8 cellular contexts compared by ENCODE assay signal in genomic region chr11:10858505-10859360, GRCh38. TPM values are rescaled to one million over a fixed set of nuclear protein-coding genes. Genes with fewer than 3 reads are reported as not detected.
A peak's percentile ranks its signal among the peaks of the same experiment; 100 is the strongest.
DNase-seq lines count a peak whose midpoint lies in the region; ATAC-seq and TF ChIP-seq lines count a peak whose summit lies in the region.

No MANE protein-coding gene starts in this region.

- H3K27ac Mint-ChIP-seq in CD14-positive monocyte, result peak overlapping the region; percentile 99 to 100 (median 99)
- peak overlapping the region; percentile 100 for H3K27ac Mint-ChIP-seq in activated naive CD8-positive, alpha-beta T cell

- peaks cover 0 to 19% (median 0%) of the 10 kb centered on the region in 3 donors for H3K36me3 ChIP-seq in Peyer's patch
- no peaks in the 10 kb centered on the region for H3K36me3 ChIP-seq in ovary

- H3K9me3 ChIP-seq in Peyer's patch (no peaks in the 10 kb centered on the region), ovary (no peaks in the 10 kb centered on the region)

- H3K9me3 Mint-ChIP-seq in CD14-positive monocyte, result peaks cover 0 to 1% (median 0%) of the 10 kb centered on the region in 7 donors
- H3K9me3 Mint-ChIP-seq in activated naive CD8-positive, alpha-beta T cell (ENCODE audit: low read depth), result no peaks in the 10 kb centered on the region

- TF ChIP-seq CTCF in CD14-positive monocyte (IDR thresholded peaks at IDR 0.05), result no peak
- no peak for TF ChIP-seq CTCF in Peyer's patch (IDR thresholded peaks at IDR 0.05)
- no peak for TF ChIP-seq CTCF in ovary (IDR thresholded peaks at IDR 0.05)

- no peak for TF ChIP-seq POLR2A in Peyer's patch (IDR thresholded peaks at IDR 0.05)
- no peak for TF ChIP-seq POLR2A in ovary (IDR thresholded peaks at IDR 0.05)

- intact Hi-C loops in CD14-positive monocyte (cut with micrococcal nuclease) (loop anchor here (2.0 to 5.0 kb wide), 5 partner anchors 40 to 74 kb away; partner anchors contain the start of gene EIF4G2 (in 1 of the 2)), cardiac septum (cut with DNase I) (loop anchor here (5.0 kb wide), 1 partner anchor 39 kb away; no protein-coding TSS in a partner anchor), ovary (cut with DNase I) (loop anchor here in 3 of 4 donors (2.0 to 10.0 kb wide), 2 partner anchors 50 to 54 kb away; partner anchors contain the start of gene EIF4G2 (in 3 of the 3))

- H3K4me3 ChIP-seq in Peyer's patch (peak overlapping the region; percentile 56 to 85 (median 73)), ovary (peak overlapping the region; percentile 74)

- peak overlapping the region; percentile 88 to 97 (median 94) for H3K27ac ChIP-seq in Peyer's patch
- H3K27ac ChIP-seq in ovary, result peak overlapping the region; percentile 89 to 98

- H3K4me1 ChIP-seq in Peyer's patch, result peaks cover 0 to 17% (median 6%) of the 10 kb centered on the region in 4 donors
- peaks cover 2% of the 10 kb centered on the region for H3K4me1 ChIP-seq in ovary (ENCODE audit: insufficient read depth)

- DNase-seq in CD14-positive monocyte (ENCODE audit: low spot score) (no peak), Peyer's patch (peak; percentile 55 to 82 (median 79)), cardiac septum (ENCODE audit: low spot score) (peak; percentile 80), ovary (peak in 1 of 5 donors; percentile 70), NCI-H1417 treated with DMSO at 0.1 percent for 48 hours (lab: John Stamatoyannopoulos, UW) (no peak)

- peak; percentile 23 for ATAC-seq in GM19351 (IDR thresholded peaks at IDR 0.05; ENCODE audit: unreplicated experiment)
- ATAC-seq in HG03439 (IDR thresholded peaks at IDR 0.05; ENCODE audit: unreplicated experiment), result peak; percentile 31

- no peak for TF ChIP-seq EP300 in ovary (IDR thresholded peaks at IDR 0.05)

- H3K4me1 Mint-ChIP-seq in CD14-positive monocyte, result peaks cover 22% of the 10 kb centered on the region
- peaks cover 49% of the 10 kb centered on the region for H3K4me1 Mint-ChIP-seq in activated naive CD8-positive, alpha-beta T cell (ENCODE audit: low read depth)

- 0% methylated on average over 42 of the region's 42 CpGs for WGBS in ovary, 3 donors

- peak overlapping the region; percentile 98 to 100 for H3K4me3 Mint-ChIP-seq in CD14-positive monocyte
- H3K4me3 Mint-ChIP-seq in activated naive CD8-positive, alpha-beta T cell, result peak overlapping the region; percentile 96

- H3K27me3 ChIP-seq in Peyer's patch (no peaks in the 10 kb centered on the region), ovary (no peaks in the 10 kb centered on the region)

- peaks cover 0 to 3% (median 0%) of the 10 kb centered on the region in 3 donors for H3K27me3 Mint-ChIP-seq in CD14-positive monocyte (ENCODE audit: low read depth in 3 of 3)
- H3K27me3 Mint-ChIP-seq in activated naive CD8-positive, alpha-beta T cell, result no peaks in the 10 kb centered on the region

- H3K36me3 Mint-ChIP-seq in CD14-positive monocyte, result peaks cover 21 to 25% of the 10 kb centered on the region in 2 donors
- H3K36me3 Mint-ChIP-seq in activated naive CD8-positive, alpha-beta T cell, result peaks cover 10% of the 10 kb centered on the region

RNA-seq across cellular contexts. Expression of gene ZBED5, which starts 0.9 kb away (rescaled TPM):
- polyA plus RNA-seq in CD14-positive monocyte (10 to 100 TPM in 1 of 2 donors, 1 to 10 TPM in 1; 8.1 to 10.3 TPM), ovary (10 to 100 TPM; 33.8 to 42.2 TPM)
- total RNA-seq in Peyer's patch (10 to 100 TPM; 23.8 to 47.0 (median 31.9) TPM), cardiac septum (38.8 TPM), ovary (10 to 100 TPM; 27.8 to 69.4 (median 56.9) TPM)

RNA-seq across cellular contexts. Expression of gene EIF4G2, which starts 50.0 kb away (rescaled TPM):
- 100 to 1,000 TPM; 334 to 439 TPM for polyA plus RNA-seq in CD14-positive monocyte
- total RNA-seq in Peyer's patch, result 100 to 1,000 TPM; 339 to 452 (median 371) TPM
- 765 TPM for total RNA-seq in cardiac septum
- total RNA-seq in ovary, result 100 to 1,000 TPM; 206 to 761 (median 582) TPM
- polyA plus RNA-seq in ovary, result 100 to 1,000 TPM; 223 to 699 TPM

Comparison
In these comparisons a context has a peak if more than half of its experiments do, and no peak if none do; other contexts are left out.
1. DNase-seq: peak in Peyer's patch (3 of 3) and cardiac septum (single experiment); none in CD14-positive monocyte (single experiment) and NCI-H1417 treated with DMSO at 0.1 percent for 48 hours (single experiment).